Comparison of ENCODE assay signal across 12 cellular contexts in genomic region chr4:78565971-78566372, GRCh38. TPM values are rescaled to one million over a fixed set of nuclear protein-coding genes. Genes with fewer than 3 reads are reported as not detected.
DNase-seq lines count a peak whose midpoint lies in the region; ATAC-seq and TF ChIP-seq lines count a peak whose summit lies in the region.
"Had no signal": no experiment of that assay in that cellular context is flagged by ENCODE, and none has a peak within 500 bp of the region (broad histone marks: within the 10 kb centered on the region; RNA-seq: fewer than 3 reads in every experiment).

No MANE protein-coding gene starts in this region.

- H3K9ac ChIP-seq in HCT116 (ENCODE audit: low read length) = peak overlapping the region; percentile 62

- POLR2A ChIA-PET in HCT116 (lab: Charles Lee) = interaction anchor here (0.6 to 1.5 kb wide), 4 partner anchors 11 to 507 kb away, joined by 3 to 7 read pairs (median 3); partner anchors contain the start of gene ANXA3

- no peak overlapping the region for H2AFZ ChIP-seq in HCT116 (ENCODE audit: low read depth, low read length, poor library complexity, severe bottlenecking)

- peak in 1 of 4 donors; percentile 14 for TF ChIP-seq EP300 in sigmoid colon (IDR thresholded peaks at IDR 0.05)

- peaks cover 68% of the 10 kb centered on the region for H3K79me2 ChIP-seq in HCT116 (ENCODE audit: insufficient read depth, low read length)

- TF ChIP-seq CTCF in HCT116 (IDR thresholded peaks at IDR 0.05 in 2 of 3, conservative IDR thresholded peaks at IDR 0.05 in 1 of 3; ENCODE audit: borderline replicate concordance in 1 of 3, insufficient read depth in 1 of 3, low read depth in 2 of 3, low read length in 2 of 3) (no peak), foreskin fibroblast (IDR thresholded peaks at IDR 0.05; ENCODE audit: low read depth, low read length) (no peak), sigmoid colon (IDR thresholded peaks at IDR 0.05) (no peak)

- H3K9me3 ChIP-seq in HCT116 (ENCODE audit: control insufficient read depth in 1 of 2, insufficient read depth in 1 of 2, low read depth in 1 of 2, low read length in 2 of 2) (no peaks in the 10 kb centered on the region), sigmoid colon (no peaks in the 10 kb centered on the region)

- WGBS in sigmoid colon, 2 donors = 86 to 91% methylated on average over 2 of the region's 2 CpGs

- H3K36me3 ChIP-seq in HCT116 (ENCODE audit: control insufficient read depth in 1 of 2, insufficient read depth in 2 of 2, low read length in 2 of 2) (peaks cover 0 to 8% of the 10 kb centered on the region in 2 experiments; a peak in 1 of 4 replicates), sigmoid colon (no peaks in the 10 kb centered on the region)

- DNase-seq in HCT116 (ENCODE audit: low read depth, low spot score) (peak; percentile 92), SW480 (ENCODE audit: low spot score) (peak; percentile 95), foreskin fibroblast (peak; percentile 50 to 76), sigmoid colon (no peak), NCI-H187 (lab: John Stamatoyannopoulos, UW) (no peak), cerebellar cortex (ENCODE audit: low spot score) (no peak)
- DNase-seq: activated CD8-positive, alpha-beta memory T cell treated with anti-CD3 and anti-CD28 coated beads, Interleukin-2, amount 50 U/mL, for 4 hours; head of caudate nucleus; naive thymus-derived CD8-positive, alpha-beta T cell; T-cell had no signal

- RAD21 ChIA-PET in HCT116 (lab: Charles Lee; ENCODE audit: low non-redundant PET in 1 of 2, low total read pairs in 2 of 2, uncharacterized antibody in 2 of 2, unreplicated experiment in 2 of 2) = no interaction called here

- no peaks in the 10 kb centered on the region for H4K20me1 ChIP-seq in HCT116 (ENCODE audit: insufficient read depth)

- TF ChIP-seq POLR2A in HCT116 (IDR thresholded peaks at IDR 0.05; ENCODE audit: borderline replicate concordance, extremely low read depth, insufficient read depth, insufficient read length) = no peak
- no peak for TF ChIP-seq POLR2A in sigmoid colon (IDR thresholded peaks at IDR 0.05)

- H3K4me2 ChIP-seq in HCT116 (ENCODE audit: low read length) = peak overlapping the region; percentile 75

- peak; percentile 79 for ATAC-seq in HCT116
- ATAC-seq in HG02884 (IDR thresholded peaks at IDR 0.05; ENCODE audit: unreplicated experiment) = no peak
- no peak for ATAC-seq in GM19351 (IDR thresholded peaks at IDR 0.05; ENCODE audit: unreplicated experiment)
- ATAC-seq: naive thymus-derived CD8-positive, alpha-beta T cell; T-cell had no signal

- no peaks in the 10 kb centered on the region for H3K9me2 ChIP-seq in HCT116 (ENCODE audit: insufficient read depth)

- CTCF ChIA-PET in HCT116 (lab: Charles Lee) = no interaction called here

- BruUV-seq in HCT116 (replicated peaks; lab: Mats Ljungman, UMichigan) = no TSS peak

- peak overlapping the region in 1 of 2 experiments; percentile 21; a peak in 2 of 4 replicates for H3K4me3 ChIP-seq in HCT116 (replicated peaks in 1 of 2; ENCODE audit: low read depth in 1 of 2, low read length in 2 of 2)
- H3K4me3 ChIP-seq in foreskin fibroblast (ENCODE audit: low read depth in 1 of 2, low read length in 2 of 2) = no peak overlapping the region
- no peak overlapping the region for H3K4me3 ChIP-seq in sigmoid colon

- no peaks in the 10 kb centered on the region for H3K27me3 ChIP-seq in HCT116 (ENCODE audit: insufficient read depth, low read length)
- H3K27me3 ChIP-seq in sigmoid colon = no peaks in the 10 kb centered on the region

- H3K4me1 ChIP-seq in HCT116 (ENCODE audit: control insufficient read depth in 1 of 2, insufficient read depth in 2 of 2, low read length in 2 of 2) (peaks cover 96 to 98% of the 10 kb centered on the region in 2 experiments), sigmoid colon (peaks cover 0 to 55% (median 39%) of the 10 kb centered on the region in 4 donors)

- no peak for TF ChIP-seq RAD21 in HCT116 (IDR thresholded peaks at IDR 0.05; ENCODE audit: low read depth)

- peak overlapping the region; percentile 100 for H3K27ac ChIP-seq in HCT116 (ENCODE audit: low read depth, low read length)
- peak overlapping the region in 3 of 4 donors; percentile 52 to 79 (median 63) for H3K27ac ChIP-seq in sigmoid colon

- intact Hi-C loops in HCT116 (cut with micrococcal nuclease) = loop anchor here (5.0 kb wide), 1 partner anchor 509 kb away; the partner anchor contains the start of gene FRAS1
- intact Hi-C loops in sigmoid colon (cut with DNase I) = no loop called here

TF ChIP-seq in HCT116, 20 proteins besides CTCF, POLR2A, EP300 and RAD21:
- no peak for TF ChIP-seq EZH2 (IDR thresholded peaks at IDR 0.05)
- TF ChIP-seq SIN3A (IDR thresholded peaks at IDR 0.05; ENCODE audit: low read depth) = no peak
- peak; percentile 70 for TF ChIP-seq POLR2AphosphoS5 (IDR thresholded peaks at IDR 0.05; ENCODE audit: low read depth, low read length)
- peak; percentile 18 for TF ChIP-seq YY1 (IDR thresholded peaks at IDR 0.05; ENCODE audit: extremely low read depth, insufficient replicate concordance, low read depth, low read length)
- TF ChIP-seq CBX3 (IDR thresholded peaks at IDR 0.05; ENCODE audit: low read depth) = no peak
- TF ChIP-seq, protein P1, sequence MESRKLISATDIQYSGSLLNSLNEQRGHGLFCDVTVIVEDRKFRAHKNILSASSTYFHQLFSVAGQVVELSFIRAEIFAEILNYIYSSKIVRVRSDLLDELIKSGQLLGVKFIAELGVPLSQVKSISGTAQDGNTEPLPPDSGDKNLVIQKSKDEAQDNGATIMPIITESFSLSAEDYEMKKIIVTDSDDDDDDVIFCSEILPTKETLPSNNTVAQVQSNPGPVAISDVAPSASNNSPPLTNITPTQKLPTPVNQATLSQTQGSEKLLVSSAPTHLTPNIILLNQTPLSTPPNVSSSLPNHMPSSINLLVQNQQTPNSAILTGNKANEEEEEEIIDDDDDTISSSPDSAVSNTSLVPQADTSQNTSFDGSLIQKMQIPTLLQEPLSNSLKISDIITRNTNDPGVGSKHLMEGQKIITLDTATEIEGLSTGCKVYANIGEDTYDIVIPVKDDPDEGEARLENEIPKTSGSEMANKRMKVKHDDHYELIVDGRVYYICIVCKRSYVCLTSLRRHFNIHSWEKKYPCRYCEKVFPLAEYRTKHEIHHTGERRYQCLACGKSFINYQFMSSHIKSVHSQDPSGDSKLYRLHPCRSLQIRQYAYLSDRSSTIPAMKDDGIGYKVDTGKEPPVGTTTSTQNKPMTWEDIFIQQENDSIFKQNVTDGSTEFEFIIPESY (IDR thresholded peaks at IDR 0.05; ENCODE audit: extremely low read depth, insufficient replicate concordance, low read length) = no peak
- no peak for TF ChIP-seq ZFX (IDR thresholded peaks at IDR 0.05)
- peak; percentile 21 for TF ChIP-seq TCF7L2 (IDR thresholded peaks at IDR 0.05; ENCODE audit: borderline replicate concordance, extremely low read depth, insufficient read depth, insufficient read length)
- no peak for TF ChIP-seq ATF3 (IDR thresholded peaks at IDR 0.05)
- TF ChIP-seq FOSL1 (IDR thresholded peaks at IDR 0.05; ENCODE audit: low read depth) = no peak
- no peak for TF ChIP-seq SP1 (IDR thresholded peaks at IDR 0.05; ENCODE audit: low read depth)

RNA-seq across cellular contexts. Expression of gene ANXA3, which starts 14.4 kb away (rescaled TPM):
- total RNA-seq in HCT116 (2021; ENCODE audit: unreplicated experiment) (158 TPM), sigmoid colon (10 to 100 TPM; 17.8 to 62.9 (median 34.3) TPM)
- polyA plus RNA-seq in HCT116 (2012) = 112 and 134 TPM in 2 replicates
- polyA plus RNA-seq in sigmoid colon = 100 to 1,000 TPM in 1 of 3 donors, 10 to 100 TPM in 2; 46.4 to 109 (median 48.0) TPM
- total RNA-seq: naive thymus-derived CD8-positive, alpha-beta T cell had no signal
- polyA plus RNA-seq: naive thymus-derived CD8-positive, alpha-beta T cell had no signal

Comparison
In these comparisons a context has a peak if more than half of its experiments do, and no peak if none do; other contexts are left out.
1. DNase-seq: peak in HCT116 (single experiment), SW480 (single experiment) and foreskin fibroblast (2 of 2); none in sigmoid colon (single experiment), NCI-H187 (0 of 2) and cerebellar cortex (single experiment).